In genomic region chr14:61891810-61892209, GRCh38 we compare ENCODE assay signal across 21 cellular contexts.
DNase-seq lines count a peak whose midpoint lies in the region; ATAC-seq and TF ChIP-seq lines count a peak whose summit lies in the region.
"Had no signal": no experiment of that assay in that cellular context is flagged by ENCODE, and none has a peak within 500 bp of the region (broad histone marks: within the 10 kb centered on the region; RNA-seq: fewer than 3 reads in every experiment).

No MANE protein-coding gene starts in this region.

- ATAC-seq in IMR-90 (ENCODE audit: low read depth) (no peak), GM21576 (IDR thresholded peaks at IDR 0.05; ENCODE audit: unreplicated experiment) (no peak)
- ATAC-seq: HepG2, SK-N-SH treated with all-trans-retinoic acid at 6 μM for 48 hours had no signal

- no peak overlapping the region for H3K4me2 ChIP-seq in IMR-90 (ENCODE audit: low read depth, low read length)
- H3K4me2 ChIP-seq: PC-9 had no signal

- H3K9me1 ChIP-seq in IMR-90 (ENCODE audit: insufficient read depth, low read length), result no peaks in the 10 kb centered on the region

- H3K27ac ChIP-seq in IMR-90 (ENCODE audit: insufficient read depth, low read length), result no peak overlapping the region
- H3K27ac ChIP-seq: BLaER1, PC-9 had no signal

- H3K4me3 ChIP-seq in IMR-90 (ENCODE audit: insufficient read depth, low read depth, low read length) (no peak overlapping the region), epithelial cell of esophagus (ENCODE audit: low read length) (no peak overlapping the region)
- H3K4me3 ChIP-seq: BLaER1, PC-9 had no signal

- H2AFZ ChIP-seq in IMR-90 (replicated peaks; ENCODE audit: low read length, poor library complexity), result peak overlapping the region; percentile 35
- H2AFZ ChIP-seq: PC-9 had no signal

- H2AK9ac ChIP-seq in IMR-90 (replicated peaks; ENCODE audit: low read depth, low read length, poor library complexity), result no peak overlapping the region

- in situ Hi-C loops in IMR-90 (cut with MboI; ENCODE audit: low sequenced_read_pairs), result no loop called here

- no peak overlapping the region for H4K5ac ChIP-seq in IMR-90 (ENCODE audit: low read depth, low read length)

- H3K14ac ChIP-seq in IMR-90 (replicated peaks; ENCODE audit: low read depth, low read length), result no peak overlapping the region

- H3K27me3 ChIP-seq in IMR-90 (ENCODE audit: control insufficient read depth, insufficient read depth, low read length), result peaks cover 5% of the 10 kb centered on the region; the same call in 1 of the 2 replicates
- H3K27me3 ChIP-seq: BLaER1 had no signal

- dilution Hi-C loops in IMR-90 (cut with HindIII; ENCODE audit: low sequenced_read_pairs, unreplicated experiment), result no loop called here

- H3K4me1 ChIP-seq in IMR-90 (ENCODE audit: control insufficient read depth, insufficient read depth, low read length), result no peaks in the 10 kb centered on the region

- CTCF ChIA-PET in IMR-90 (lab: Yijun Ruan, JAX), result no interaction called here

- TF ChIP-seq CTCF in IMR-90 (conservative IDR thresholded peaks at IDR 0.05; ENCODE audit: low read depth, low read length) (no peak), epithelial cell of esophagus (IDR thresholded peaks at IDR 0.05; ENCODE audit: insufficient read depth, low read depth, low read length, missing control alignments) (no peak)

- H2BK15ac ChIP-seq in IMR-90 (ENCODE audit: low read depth, low read length), result no peak overlapping the region

- no peak overlapping the region for H4K91ac ChIP-seq in IMR-90 (ENCODE audit: insufficient read depth, low read depth, low read length)

- no peak for TF ChIP-seq RAD21 in IMR-90 (IDR thresholded peaks at IDR 0.05; ENCODE audit: low read length)

- no peaks in the 10 kb centered on the region for H3K9me3 ChIP-seq in IMR-90 (ENCODE audit: control insufficient read depth, insufficient read depth, low read length)
- H3K9me3 ChIP-seq: BLaER1 had no signal

- DNase-seq in EL (peak; percentile 19), IMR-90 (no peak), epithelial cell of esophagus (ENCODE audit: low read depth) (peak; percentile 13), OCI-M2 (lab: John Stamatoyannopoulos, UW; ENCODE audit: unreplicated experiment) (no peak), dermis blood vessel endothelial cell (no peak)
- no peak for DNase-seq in stimulated activated CD4-positive, alpha-beta T cell treated with anti-CD3 and anti-CD28 coated beads, Interleukin-2, amount 100 ng/mL, for 24 hours
- DNase-seq: CD4-positive, alpha-beta T cell; COR-L47; DMS79; KBM-7; NCI-H1105; NCI-H1694; NCI-H2171; NCI-H526 treated with DMSO at 0.1 percent for 48 hours; RPMI8226; SIG-M5 had no signal

- 60 to 100% methylated on average over 1 of the region's 4 CpGs for WGBS in IMR-90 (ENCODE audit: extremely low coverage in 2 of 2, insufficient read length in 1 of 2), 2 experiments

- no peak overlapping the region for H2BK5ac ChIP-seq in IMR-90 (ENCODE audit: low read depth, low read length, poor library complexity, severe bottlenecking)

- intact Hi-C loops in IMR-90 (cut with micrococcal nuclease), result no loop called here

- no peak overlapping the region for H3K9ac ChIP-seq in IMR-90 (ENCODE audit: low read depth, low read length)
- H3K9ac ChIP-seq: BLaER1 had no signal

- no peak overlapping the region for H2BK120ac ChIP-seq in IMR-90 (ENCODE audit: low read depth, low read length)

- H4K20me1 ChIP-seq in IMR-90 (ENCODE audit: insufficient read depth, low read length), result no peaks in the 10 kb centered on the region
- H4K20me1 ChIP-seq: BLaER1 had no signal

- no peak overlapping the region for H2AK5ac ChIP-seq in IMR-90 (ENCODE audit: low read depth, low read length)

- no peak overlapping the region for H3K56ac ChIP-seq in IMR-90 (ENCODE audit: extremely low read depth, insufficient read depth, low read length)

- TF ChIP-seq POLR2A in IMR-90 (IDR thresholded peaks at IDR 0.05; ENCODE audit: low read depth, low read length), result no peak

- no peaks in the 10 kb centered on the region for H3K79me1 ChIP-seq in IMR-90 (ENCODE audit: low read depth in 1 of 2, low read length in 2 of 2)

- H3K36me3 ChIP-seq in IMR-90 (ENCODE audit: control insufficient read depth, insufficient read depth, low read length), result no peaks in the 10 kb centered on the region
- H3K36me3 ChIP-seq: BLaER1 had no signal

- no peak overlapping the region for H3K4ac ChIP-seq in IMR-90 (ENCODE audit: low read depth, low read length)

- POLR2A ChIA-PET in IMR-90 (lab: Charles Lee; ENCODE audit: unreplicated experiment), result no interaction called here

- H4K8ac ChIP-seq in IMR-90 (ENCODE audit: low read depth in 2 of 2, low read length in 2 of 2), result no peak overlapping the region

- H2BK20ac ChIP-seq in IMR-90 (ENCODE audit: low read depth, low read length), result no peak overlapping the region

- no TSS peak for BruUV-seq in IMR-90 (replicated peaks; lab: Mats Ljungman, UMichigan)

- H3K18ac ChIP-seq in IMR-90 (ENCODE audit: low read depth, low read length), result no peak overlapping the region

- no peak overlapping the region for H3K23ac ChIP-seq in IMR-90 (ENCODE audit: low read depth, low read length)

TF ChIP-seq in IMR-90, 13 proteins besides CTCF, POLR2A, EP300 and RAD21:
- TF ChIP-seq MAFK (IDR thresholded peaks at IDR 0.05; ENCODE audit: low read depth, low read length), result no peak
- TF ChIP-seq RFX5 (IDR thresholded peaks at IDR 0.05; ENCODE audit: low read depth, low read length), result no peak
- no peak for TF ChIP-seq MXI1 (IDR thresholded peaks at IDR 0.05; ENCODE audit: borderline replicate concordance, low read depth, low read length)
- TF ChIP-seq USF2 (IDR thresholded peaks at IDR 0.05; ENCODE audit: low read depth, low read length), result no peak
- TF ChIP-seq SMC3 (IDR thresholded peaks at IDR 0.05; ENCODE audit: low read depth, low read length), result no peak
- TF ChIP-seq ELK1 (IDR thresholded peaks at IDR 0.05; ENCODE audit: borderline replicate concordance, low read depth, low read length), result no peak
- TF ChIP-seq NFE2L2 (IDR thresholded peaks at IDR 0.05; ENCODE audit: low read depth, low read length), result no peak
- no peak for TF ChIP-seq CHD1 (IDR thresholded peaks at IDR 0.05; ENCODE audit: low read depth, low read length)
- TF ChIP-seq CEBPB (IDR thresholded peaks at IDR 0.05; ENCODE audit: low read depth, low read length), result no peak
- TF ChIP-seq BHLHE40 (IDR thresholded peaks at IDR 0.05; ENCODE audit: low read depth, low read length), result no peak
- no peak for TF ChIP-seq MAZ (IDR thresholded peaks at IDR 0.05; ENCODE audit: borderline replicate concordance, low read depth, low read length)

Comparison
In these comparisons a context has a peak if more than half of its experiments do, and no peak if none do; other contexts are left out.
1. DNase-seq: peak in EL (single experiment) and epithelial cell of esophagus (single experiment); none in IMR-90 (single experiment), OCI-M2 (single experiment), dermis blood vessel endothelial cell (single experiment) and stimulated activated CD4-positive, alpha-beta T cell treated with anti-CD3 and anti-CD28 coated beads, Interleukin-2, amount 100 ng/mL, for 24 hours (0 of 2).